Comparison of ENCODE assay signal across 2 cellular contexts in genomic region chr1:205142105-205142475, GRCh38.
TF ChIP-seq lines count a peak whose summit lies in the region.

No MANE protein-coding gene starts in this region.

TF ChIP-seq in A549, 52 proteins besides CTCF, POLR2A, EP300 and RAD21:
- no peak for TF ChIP-seq PHF8 (IDR thresholded peaks at IDR 0.05; ENCODE audit: borderline replicate concordance, low read depth)
- TF ChIP-seq RFX5 (IDR thresholded peaks at IDR 0.05), result no peak
- TF ChIP-seq HDAC2 (IDR thresholded peaks at IDR 0.05), result no peak
- TF ChIP-seq SMC3 (IDR thresholded peaks at IDR 0.05), result no peak
- TF ChIP-seq E2F6 (IDR thresholded peaks at IDR 0.05; ENCODE audit: borderline replicate concordance, low read depth), result no peak
- no peak for TF ChIP-seq HOXA7 (CRISPR knock-in tag; IDR thresholded peaks at IDR 0.05)
- TF ChIP-seq RARB (CRISPR knock-in tag; IDR thresholded peaks at IDR 0.05), result no peak
- no peak for TF ChIP-seq TP53 (CRISPR knock-in tag; IDR thresholded peaks at IDR 0.05)
- no peak for TF ChIP-seq HOXB5 (CRISPR knock-in tag; IDR thresholded peaks at IDR 0.05)
- no peak for TF ChIP-seq ZC3H11A (IDR thresholded peaks at IDR 0.05)
TF ChIP-seq in A549: peak in this region for 0.

TF ChIP-seq in HCT116, 20 proteins besides CTCF, POLR2A, EP300 and RAD21:
- no peak for TF ChIP-seq CEBPB (IDR thresholded peaks at IDR 0.05; ENCODE audit: low read depth)
- TF ChIP-seq EZH2 (IDR thresholded peaks at IDR 0.05), result no peak
TF ChIP-seq in HCT116: peak in this region for 0.
